ENCODE assay signal across 2 cellular contexts in the genomic region with DNA sequence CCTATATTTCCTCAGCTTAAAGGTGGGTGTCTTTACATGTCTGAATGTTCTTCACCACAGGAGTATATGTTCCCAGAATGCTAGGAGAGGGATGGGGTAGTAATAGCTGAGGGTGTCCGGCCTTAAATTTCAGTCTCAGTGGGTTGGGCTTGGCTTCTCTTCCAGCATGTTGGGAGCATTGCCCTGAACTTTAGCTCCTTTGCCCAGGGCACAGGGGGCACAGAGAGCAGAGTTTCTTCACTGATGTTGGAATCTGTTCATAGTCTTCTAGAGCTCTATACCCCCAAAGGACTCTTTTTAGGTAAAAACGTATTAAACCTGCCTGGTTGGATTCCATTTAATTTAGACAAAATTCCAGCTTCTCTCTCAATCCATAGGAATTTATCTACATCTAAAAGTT.
TF ChIP-seq lines count a peak whose summit lies in the region.

No MANE protein-coding gene starts in this region.

TF ChIP-seq in liver, 16 proteins besides CTCF, POLR2A, EP300 and RAD21 (continued from another document):
- TF ChIP-seq ZBTB33 (IDR thresholded peaks at IDR 0.05), result peak; percentile 42
- TF ChIP-seq, protein P1, sequence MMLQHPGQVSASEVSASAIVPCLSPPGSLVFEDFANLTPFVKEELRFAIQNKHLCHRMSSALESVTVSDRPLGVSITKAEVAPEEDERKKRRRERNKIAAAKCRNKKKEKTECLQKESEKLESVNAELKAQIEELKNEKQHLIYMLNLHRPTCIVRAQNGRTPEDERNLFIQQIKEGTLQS (IDR thresholded peaks at IDR 0.05), result no peak
- TF ChIP-seq RXRA (IDR thresholded peaks at IDR 0.05), result peak; percentile 92 to 94
- TF ChIP-seq MAX (IDR thresholded peaks at IDR 0.05), result peak; percentile 19
- peak in 1 of 2 donors; percentile 36 for TF ChIP-seq JUND (IDR thresholded peaks at IDR 0.05)
- TF ChIP-seq HNF4G (IDR thresholded peaks at IDR 0.05), result peak; percentile 92
- no peak for TF ChIP-seq EGR1 (IDR thresholded peaks at IDR 0.05; ENCODE audit: low read depth in 2 of 2)

TF ChIP-seq in HepG2, 621 proteins besides CTCF, POLR2A, EP300 and RAD21 (continued from another document):
- TF ChIP-seq ARID2 (CRISPR knock-in tag; IDR thresholded peaks at IDR 0.05; ENCODE audit: borderline replicate concordance) (no peak), ZNF569 (CRISPR knock-in tag; IDR thresholded peaks at IDR 0.05; ENCODE audit: borderline replicate concordance) (no peak), KLF9 (CRISPR knock-in tag; IDR thresholded peaks at IDR 0.05; ENCODE audit: low read depth) (no peak), JUN (CRISPR knock-in tag; IDR thresholded peaks at IDR 0.05) (no peak), ADNP (CRISPR knock-in tag; IDR thresholded peaks at IDR 0.05) (no peak), NFATC3 (CRISPR knock-in tag; IDR thresholded peaks at IDR 0.05) (no peak), KDM5A (IDR thresholded peaks at IDR 0.05; ENCODE audit: borderline replicate concordance, low read length) (no peak), ZNF12 (CRISPR knock-in tag; IDR thresholded peaks at IDR 0.05) (no peak), ZNF468 (CRISPR knock-in tag; IDR thresholded peaks at IDR 0.05) (no peak), STAG1 (CRISPR knock-in tag; IDR thresholded peaks at IDR 0.05) (no peak), ATRX (CRISPR knock-in tag; IDR thresholded peaks at IDR 0.05; ENCODE audit: borderline replicate concordance) (no peak), MATR3 (CRISPR knock-in tag; IDR thresholded peaks at IDR 0.05) (no peak), SOX6 (IDR thresholded peaks at IDR 0.05) (no peak), SOX6 (CRISPR knock-in tag; IDR thresholded peaks at IDR 0.05) (no peak), ZNF512 (CRISPR knock-in tag; IDR thresholded peaks at IDR 0.05) (no peak), ZNF274 (CRISPR knock-in tag; IDR thresholded peaks at IDR 0.05) (no peak), KAT2B (IDR thresholded peaks at IDR 0.05; ENCODE audit: borderline replicate concordance, low read depth, low read length) (no peak)
- TF ChIP-seq, protein P2, sequence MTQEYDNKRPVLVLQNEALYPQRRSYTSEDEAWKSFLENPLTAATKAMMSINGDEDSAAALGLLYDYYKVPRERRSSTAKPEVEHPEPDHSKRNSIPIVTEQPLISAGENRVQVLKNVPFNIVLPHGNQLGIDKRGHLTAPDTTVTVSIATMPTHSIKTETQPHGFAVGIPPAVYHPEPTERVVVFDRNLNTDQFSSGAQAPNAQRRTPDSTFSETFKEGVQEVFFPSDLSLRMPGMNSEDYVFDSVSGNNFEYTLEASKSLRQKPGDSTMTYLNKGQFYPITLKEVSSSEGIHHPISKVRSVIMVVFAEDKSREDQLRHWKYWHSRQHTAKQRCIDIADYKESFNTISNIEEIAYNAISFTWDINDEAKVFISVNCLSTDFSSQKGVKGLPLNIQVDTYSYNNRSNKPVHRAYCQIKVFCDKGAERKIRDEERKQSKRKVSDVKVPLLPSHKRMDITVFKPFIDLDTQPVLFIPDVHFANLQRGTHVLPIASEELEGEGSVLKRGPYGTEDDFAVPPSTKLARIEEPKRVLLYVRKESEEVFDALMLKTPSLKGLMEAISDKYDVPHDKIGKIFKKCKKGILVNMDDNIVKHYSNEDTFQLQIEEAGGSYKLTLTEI (CRISPR knock-in tag; conservative IDR thresholded peaks at IDR 0.05), result no peak
- TF ChIP-seq, protein P3, sequence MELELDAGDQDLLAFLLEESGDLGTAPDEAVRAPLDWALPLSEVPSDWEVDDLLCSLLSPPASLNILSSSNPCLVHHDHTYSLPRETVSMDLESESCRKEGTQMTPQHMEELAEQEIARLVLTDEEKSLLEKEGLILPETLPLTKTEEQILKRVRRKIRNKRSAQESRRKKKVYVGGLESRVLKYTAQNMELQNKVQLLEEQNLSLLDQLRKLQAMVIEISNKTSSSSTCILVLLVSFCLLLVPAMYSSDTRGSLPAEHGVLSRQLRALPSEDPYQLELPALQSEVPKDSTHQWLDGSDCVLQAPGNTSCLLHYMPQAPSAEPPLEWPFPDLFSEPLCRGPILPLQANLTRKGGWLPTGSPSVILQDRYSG (CRISPR knock-in tag; IDR thresholded peaks at IDR 0.05), result no peak
- TF ChIP-seq, protein P4, sequence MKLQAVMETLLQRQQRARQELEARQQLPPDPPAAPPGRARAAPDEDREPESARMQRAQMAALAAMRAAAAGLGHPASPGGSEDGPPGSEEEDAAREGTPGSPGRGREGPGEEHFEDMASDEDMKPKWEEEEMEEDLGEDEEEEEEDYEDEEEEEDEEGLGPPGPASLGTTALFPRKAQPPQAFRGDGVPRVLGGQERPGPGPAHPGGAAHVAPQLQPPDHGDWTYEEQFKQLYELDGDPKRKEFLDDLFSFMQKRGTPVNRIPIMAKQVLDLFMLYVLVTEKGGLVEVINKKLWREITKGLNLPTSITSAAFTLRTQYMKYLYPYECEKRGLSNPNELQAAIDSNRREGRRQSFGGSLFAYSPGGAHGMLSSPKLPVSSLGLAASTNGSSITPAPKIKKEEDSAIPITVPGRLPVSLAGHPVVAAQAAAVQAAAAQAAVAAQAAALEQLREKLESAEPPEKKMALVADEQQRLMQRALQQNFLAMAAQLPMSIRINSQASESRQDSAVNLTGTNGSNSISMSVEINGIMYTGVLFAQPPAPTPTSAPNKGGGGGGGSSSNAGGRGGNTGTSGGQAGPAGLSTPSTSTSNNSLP (IDR thresholded peaks at IDR 0.05; ENCODE audit: low read depth, low read length), result no peak
